In the genomic region with DNA sequence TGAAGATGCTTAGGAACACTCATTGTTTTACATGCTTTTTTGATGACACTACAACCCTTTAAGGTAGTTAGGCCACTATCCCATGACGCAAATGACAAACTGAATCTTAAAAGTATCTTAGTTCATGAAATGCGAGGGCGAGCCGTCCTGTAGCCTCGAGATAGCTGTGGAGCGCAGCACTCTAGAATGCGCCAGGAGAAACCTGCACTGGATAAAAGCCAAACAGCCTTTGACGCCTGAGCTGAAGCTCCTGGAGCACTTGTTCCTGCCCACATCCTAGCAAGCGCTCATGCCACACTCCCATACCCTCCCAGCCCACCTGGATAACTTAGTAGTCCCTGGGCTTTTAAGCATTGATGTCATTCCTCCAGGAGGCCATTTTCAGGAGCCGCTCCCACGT, we compare ENCODE assay signal across 18 cellular contexts.
DNase-seq lines count a peak whose midpoint lies in the region; ATAC-seq, FAIRE-seq and TF ChIP-seq lines count a peak whose summit lies in the region.
"Had no signal": no experiment of that assay in that cellular context is flagged by ENCODE, and none has a peak within 500 bp of the region (broad histone marks: within the 10 kb centered on the region; RNA-seq: fewer than 3 reads in every experiment).

No MANE protein-coding gene starts in this region.

- no peaks in the 10 kb centered on the region for H3K4me1 Mint-ChIP-seq in activated T-helper 1 cell treated with anti-CD3 and anti-CD28 coated beads, Interleukin-12 subunit alpha, Interleukin-12 subunit beta, Interleukin-2, Interleukin-4 antibody, amounts not matched to agents 30 ng/mL and 10 ng/mL and 1 ng/mL, durations not matched to agents 14 hours and 24 hours and 36 hours (ENCODE audit: low read depth)
- H3K4me1 Mint-ChIP-seq: CD4-positive, CD25-positive, alpha-beta regulatory T cell had no signal

- H2AK5ac ChIP-seq in trophoblast cell (ENCODE audit: low read length) = no peak overlapping the region

- peak; percentile 7 for DNase-seq in NCI-H345 (lab: John Stamatoyannopoulos, UW)
- no peak for DNase-seq in NCI-H345 treated with DMSO at 0.1 percent for 48 hours (lab: John Stamatoyannopoulos, UW; ENCODE audit: unreplicated experiment)
- peak in 1 of 4 experiments; percentile 34 for DNase-seq in K562 (ENCODE audit: extremely low read depth in 1 of 4, low spot score in 3 of 4)
- DNase-seq in trophoblast cell = no peak
- no peak for DNase-seq in RWPE1 (ENCODE audit: low spot score)
- no peak for DNase-seq in activated T-helper 1 cell treated with anti-CD3 and anti-CD28 coated beads, Interleukin-12 subunit alpha, Interleukin-12 subunit beta, Interleukin-2, Interleukin-4 antibody, amounts not matched to agents 30 ng/mL and 10 ng/mL and 1 ng/mL, durations not matched to agents 14 hours and 24 hours and 36 hours (ENCODE audit: low spot score)
- DNase-seq: C1 segment of cervical spinal cord; Caco-2; CD4-positive, CD25-positive, alpha-beta regulatory T cell; CD8-positive, alpha-beta T cell; DMS153; DND-41; GOT3; HFFc6 had no signal

- no peak overlapping the region for H3K23ac ChIP-seq in trophoblast cell (ENCODE audit: low read length)

- no peaks in the 10 kb centered on the region for H4K20me1 ChIP-seq in K562 (replicated peaks; ENCODE audit: control insufficient read depth, insufficient read depth, low read length)

- peaks cover 31% of the 10 kb centered on the region for H3K9me3 Mint-ChIP-seq in activated T-helper 1 cell treated with anti-CD3 and anti-CD28 coated beads, Interleukin-12 subunit alpha, Interleukin-12 subunit beta, Interleukin-2, Interleukin-4 antibody, amounts not matched to agents 30 ng/mL and 10 ng/mL and 1 ng/mL, durations not matched to agents 14 hours and 24 hours and 36 hours

- no peaks in the 10 kb centered on the region for H3K36me3 ChIP-seq in K562 (ENCODE audit: control insufficient read depth, insufficient read depth, low read length)
- no peaks in the 10 kb centered on the region for H3K36me3 ChIP-seq in trophoblast cell (ENCODE audit: control insufficient read depth in 1 of 2, insufficient read depth in 2 of 2, low read length in 2 of 2)
- H3K36me3 ChIP-seq: HAP-1 had no signal

- ATAC-seq in K562 = no peak
- ATAC-seq: CD8-positive, alpha-beta T cell had no signal

- H3K4me2 ChIP-seq in K562 (ENCODE audit: insufficient read depth, low read length) (no peak overlapping the region), trophoblast cell (ENCODE audit: low read length) (no peak overlapping the region)

- H3K4me3 Mint-ChIP-seq in activated T-helper 1 cell treated with anti-CD3 and anti-CD28 coated beads, Interleukin-12 subunit alpha, Interleukin-12 subunit beta, Interleukin-2, Interleukin-4 antibody, amounts not matched to agents 30 ng/mL and 10 ng/mL and 1 ng/mL, durations not matched to agents 14 hours and 24 hours and 36 hours = no peak overlapping the region
- H3K4me3 Mint-ChIP-seq: CD4-positive, CD25-positive, alpha-beta regulatory T cell; CD8-positive, alpha-beta T cell; HFFc6 had no signal

- TF ChIP-seq POLR2A in K562 (conservative IDR thresholded peaks at IDR 0.05) = no peak

- no peaks in the 10 kb centered on the region for H3K27me3 ChIP-seq in K562 (ENCODE audit: control insufficient read depth in 2 of 2, insufficient read depth in 2 of 2, low read length in 2 of 2)
- no peaks in the 10 kb centered on the region for H3K27me3 ChIP-seq in trophoblast cell (ENCODE audit: insufficient read depth, low read length)

- H2BK120ac ChIP-seq in trophoblast cell (ENCODE audit: insufficient read depth, low read length, poor library complexity) = no peak overlapping the region

- no peak overlapping the region for H3K27ac Mint-ChIP-seq in activated T-helper 1 cell treated with anti-CD3 and anti-CD28 coated beads, Interleukin-12 subunit alpha, Interleukin-12 subunit beta, Interleukin-2, Interleukin-4 antibody, amounts not matched to agents 30 ng/mL and 10 ng/mL and 1 ng/mL, durations not matched to agents 14 hours and 24 hours and 36 hours
- H3K27ac Mint-ChIP-seq: CD4-positive, CD25-positive, alpha-beta regulatory T cell; CD8-positive, alpha-beta T cell; HFFc6 had no signal

- no peak for TF ChIP-seq RAD21 in K562 (CRISPR knock-in tag; conservative IDR thresholded peaks at IDR 0.05 in 1 of 2, IDR thresholded peaks at IDR 0.05 in 1 of 2)

- no peaks in the 10 kb centered on the region for H3K79me1 ChIP-seq in trophoblast cell (ENCODE audit: low read length)

- CTCF ChIA-PET in K562 (lab: Yijun Ruan, JAX; ENCODE audit: low intra/inter-chr PET ratio) = no interaction called here
- CTCF ChIA-PET in RWPE1 (lab: Yijun Ruan, JAX) = no interaction called here

- H3K4me3 ChIP-seq in K562 (no peak overlapping the region), trophoblast cell (ENCODE audit: low read depth, low read length) (no peak overlapping the region)
- H3K4me3 ChIP-seq: HAP-1 had no signal

- H3K9me1 ChIP-seq in K562 (ENCODE audit: control insufficient read depth, insufficient read depth, low read length) = no peaks in the 10 kb centered on the region

- H3K36me3 Mint-ChIP-seq in activated T-helper 1 cell treated with anti-CD3 and anti-CD28 coated beads, Interleukin-12 subunit alpha, Interleukin-12 subunit beta, Interleukin-2, Interleukin-4 antibody, amounts not matched to agents 30 ng/mL and 10 ng/mL and 1 ng/mL, durations not matched to agents 14 hours and 24 hours and 36 hours (ENCODE audit: low read depth) = no peaks in the 10 kb centered on the region
- H3K36me3 Mint-ChIP-seq: CD4-positive, CD25-positive, alpha-beta regulatory T cell; CD8-positive, alpha-beta T cell had no signal

- no peak overlapping the region for H2BK5ac ChIP-seq in trophoblast cell (ENCODE audit: low read depth, low read length, poor library complexity)

- H4K91ac ChIP-seq in trophoblast cell (ENCODE audit: low read depth, low read length) = no peak overlapping the region

- FAIRE-seq in K562 (lab: Jason Lieb, UNC) = no peak
- FAIRE-seq: G401.6, GM12892, H54 had no signal

- TF ChIP-seq CTCF in K562 (IDR thresholded peaks at IDR 0.05 in 2 of 3, conservative IDR thresholded peaks at IDR 0.05 in 1 of 3; ENCODE audit: insufficient read depth in 2 of 3, low read depth in 1 of 3, low read length in 3 of 3) (no peak), RWPE1 (conservative IDR thresholded peaks at IDR 0.05; ENCODE audit: low read depth) (no peak)

- no peaks in the 10 kb centered on the region for H3K9me3 ChIP-seq in K562 (replicated peaks; ENCODE audit: control insufficient read depth, insufficient read depth, low read depth, low read length)
- no peaks in the 10 kb centered on the region for H3K9me3 ChIP-seq in trophoblast cell (ENCODE audit: insufficient read depth, low read depth, low read length)
- H3K9me3 ChIP-seq: HAP-1 had no signal

- no peak overlapping the region for H3K9ac ChIP-seq in K562 (ENCODE audit: insufficient read depth in 1 of 2, low read depth in 2 of 2, low read length in 2 of 2)
- H3K9ac ChIP-seq in trophoblast cell (ENCODE audit: low read length) = peak overlapping the region; percentile 12

- 14% methylated on average over 11 of the region's 11 CpGs for WGBS in K562 (ENCODE audit: insufficient coverage, low coverage, missing lambda C conversion rate)
- no CpG with 5 or more reads among the region's 11 CpGs for WGBS in trophoblast cell (ENCODE audit: extremely low coverage, insufficient coverage, insufficient read length)

- no peak overlapping the region for H4K8ac ChIP-seq in trophoblast cell (ENCODE audit: low read depth, low read length)

- BruUV-seq in K562 (replicated peaks; lab: Mats Ljungman, UMichigan) = no TSS peak

- H3K4me1 ChIP-seq in K562 (replicated peaks in 1 of 2; ENCODE audit: control insufficient read depth in 2 of 2, insufficient read depth in 2 of 2, low read length in 2 of 2) = peaks cover 0 to 5% of the 10 kb centered on the region in 2 experiments; a peak in 1 of 5 replicates
- H3K4me1 ChIP-seq in trophoblast cell (ENCODE audit: control insufficient read depth in 1 of 2, insufficient read depth in 2 of 2, low read length in 2 of 2) = peaks cover 0 to 2% of the 10 kb centered on the region in 2 experiments
- H3K4me1 ChIP-seq: Caco-2, HAP-1 had no signal

- in situ Hi-C loops in K562 (cut with MboI) = no loop called here

- H2BK12ac ChIP-seq in trophoblast cell (ENCODE audit: low read length) = no peak overlapping the region

- H4K12ac ChIP-seq in trophoblast cell (ENCODE audit: low read depth, low read length) = no peak overlapping the region

- intact Hi-C loops in K562 (cut with micrococcal nuclease) = no loop called here
- intact Hi-C loops in activated T-helper 1 cell treated with anti-CD3 and anti-CD28 coated beads, Interleukin-12 subunit alpha, Interleukin-12 subunit beta, Interleukin-2, Interleukin-4 antibody, amounts not matched to agents 30 ng/mL and 10 ng/mL and 1 ng/mL, durations not matched to agents 14 hours and 24 hours and 36 hours (cut with micrococcal nuclease) = no loop called here

- H3K79me2 ChIP-seq in K562 (ENCODE audit: control insufficient read depth, insufficient read depth, low read length) = no peaks in the 10 kb centered on the region
- H3K79me2 ChIP-seq in trophoblast cell (ENCODE audit: control insufficient read depth, insufficient read depth, low read length, poor library complexity) = no peaks in the 10 kb centered on the region

- H3K27ac ChIP-seq in K562 (ENCODE audit: extremely low read depth, low read depth, low read length) (no peak overlapping the region), trophoblast cell (ENCODE audit: low read depth, low read length) (no peak overlapping the region), RWPE1 (no peak overlapping the region)

- H2AFZ ChIP-seq in K562 (ENCODE audit: low read depth, low read length) (no peak overlapping the region), trophoblast cell (ENCODE audit: insufficient read depth, low read length, poor library complexity) (no peak overlapping the region)

- no peak overlapping the region for H3K18ac ChIP-seq in trophoblast cell (ENCODE audit: low read length)

- no peak overlapping the region for H3K4ac ChIP-seq in trophoblast cell (ENCODE audit: low read depth, low read length)

- POLR2A ChIA-PET in K562 (lab: Yijun Ruan, JAX) = no interaction called here
- POLR2A ChIA-PET in RWPE1 (lab: Yijun Ruan, JAX; ENCODE audit: low non-redundant PET) = no interaction called here

- H3K27me3 Mint-ChIP-seq in activated T-helper 1 cell treated with anti-CD3 and anti-CD28 coated beads, Interleukin-12 subunit alpha, Interleukin-12 subunit beta, Interleukin-2, Interleukin-4 antibody, amounts not matched to agents 30 ng/mL and 10 ng/mL and 1 ng/mL, durations not matched to agents 14 hours and 24 hours and 36 hours (ENCODE audit: insufficient read depth) = no peaks in the 10 kb centered on the region
- H3K27me3 Mint-ChIP-seq: CD4-positive, CD25-positive, alpha-beta regulatory T cell had no signal

- no peak overlapping the region for H3K14ac ChIP-seq in trophoblast cell (ENCODE audit: low read length)

- no peak; the same call in 1 of the 2 replicates for TF ChIP-seq EP300 in K562 (IDR thresholded peaks at IDR 0.05; ENCODE audit: low read length)
